Comparison of ENCODE assay signal across 8 cellular contexts in the genomic region with DNA sequence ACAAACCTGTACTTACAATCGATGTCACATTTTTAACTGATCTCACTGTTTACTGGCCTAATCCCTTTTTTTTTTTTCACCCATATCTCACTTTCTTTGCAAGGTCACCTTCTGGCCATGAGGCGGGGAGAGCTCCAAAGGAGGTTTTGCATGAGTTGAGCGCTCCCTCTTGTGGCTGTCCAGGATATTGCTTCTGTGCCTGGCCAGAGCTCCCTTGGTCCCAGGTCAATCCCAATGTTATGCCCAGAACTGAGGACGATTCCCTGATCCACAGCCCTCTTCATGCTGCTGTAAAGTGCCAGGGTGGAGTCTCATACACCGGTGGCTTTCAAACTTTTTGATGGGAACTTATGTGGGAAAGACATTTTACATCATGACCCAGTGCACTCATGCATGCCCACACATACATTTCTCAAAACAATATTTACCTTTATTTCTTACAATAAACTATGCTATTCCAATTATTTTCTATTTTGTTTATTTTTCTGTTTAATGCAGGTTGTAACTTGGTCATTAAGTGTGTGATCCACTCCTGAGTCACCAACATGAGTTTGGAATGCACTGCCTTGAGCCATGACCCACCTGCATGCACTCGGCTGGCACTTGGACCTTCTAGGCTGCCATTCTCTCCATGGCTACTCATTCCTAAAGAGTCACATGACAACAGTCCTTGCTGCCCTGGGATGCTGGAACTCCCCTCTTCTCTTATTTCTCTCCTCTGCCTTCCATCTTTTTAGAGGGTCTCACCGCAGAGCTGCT. TPM values are rescaled to one million over a fixed set of nuclear protein-coding genes. Genes with fewer than 3 reads are reported as not detected.
DNase-seq lines count a peak whose midpoint lies in the region; ATAC-seq and TF ChIP-seq lines count a peak whose summit lies in the region.

No MANE protein-coding gene starts in this region.

- no peak overlapping the region for H3K4me3 Mint-ChIP-seq in activated CD4-positive, alpha-beta T cell treated with anti-CD3 and anti-CD28 coated beads for 36 hours

- H3K4me1 Mint-ChIP-seq in activated CD4-positive, alpha-beta T cell treated with anti-CD3 and anti-CD28 coated beads for 36 hours: peaks cover 7% of the 10 kb centered on the region

- WGBS in right lobe of liver (ENCODE audit: insufficient coverage, low coverage, low lambda C conversion rate, missing lambda C conversion rate): 23% methylated on average over 5 of the region's 7 CpGs

- H3K4me1 ChIP-seq in right lobe of liver: peaks cover 0 to 6% (median 0%) of the 10 kb centered on the region in 4 donors

- no peak overlapping the region for H3K27ac Mint-ChIP-seq in activated CD4-positive, alpha-beta T cell treated with anti-CD3 and anti-CD28 coated beads for 36 hours

- POLR2A ChIA-PET in GM10248 (lab: Yijun Ruan, JAX): no interaction called here
- POLR2A ChIA-PET in activated CD4-positive, alpha-beta T cell treated with anti-CD3 and anti-CD28 coated beads for 36 hours (lab: Charles Lee): interaction anchor here (0.6 to 0.9 kb wide), 2 partner anchors 360 to 1359 kb away, joined by 4 to 5 read pairs; no protein-coding TSS in a partner anchor

- intact Hi-C loops in activated CD4-positive, alpha-beta T cell treated with anti-CD3 and anti-CD28 coated beads for 36 hours (cut with DNase I, micrococcal nuclease): loop anchor here (1.0 to 5.0 kb wide), 5 partner anchors 34 to 460 kb away; no protein-coding TSS in a partner anchor
- intact Hi-C loops in right lobe of liver (cut with DNase I): loop anchor here (5.0 to 10.0 kb wide), 3 partner anchors 63 to 355 kb away; no protein-coding TSS in a partner anchor

- ATAC-seq in HG03066 (IDR thresholded peaks at IDR 0.05; ENCODE audit: low read depth, unreplicated experiment): peak; percentile 56
- peak; percentile 63 for ATAC-seq in activated CD4-positive, alpha-beta T cell treated with anti-CD3 and anti-CD28 coated beads for 36 hours
- ATAC-seq in right lobe of liver: peak; percentile 98 to 99 (median 99)
- ATAC-seq in GM18519 (IDR thresholded peaks at IDR 0.05; ENCODE audit: low FRiP score, unreplicated experiment): no peak

- H3K27me3 Mint-ChIP-seq in activated CD4-positive, alpha-beta T cell treated with anti-CD3 and anti-CD28 coated beads for 36 hours: peaks cover 43% of the 10 kb centered on the region

- H3K27ac ChIP-seq in coronary artery (no peak overlapping the region), right lobe of liver (no peak overlapping the region)

- TF ChIP-seq POLR2A in right lobe of liver (IDR thresholded peaks at IDR 0.05): no peak

- H3K4me3 ChIP-seq in coronary artery (no peak overlapping the region), right lobe of liver (no peak overlapping the region)

- no peaks in the 10 kb centered on the region for H3K36me3 Mint-ChIP-seq in activated CD4-positive, alpha-beta T cell treated with anti-CD3 and anti-CD28 coated beads for 36 hours (ENCODE audit: low read depth)

- DNase-seq in GM10248 (ENCODE audit: extremely low spot score) (peak; percentile 67), NCI-H446 treated with DMSO at 0.1 percent for 48 hours (lab: John Stamatoyannopoulos, UW) (peak; percentile 25), coronary artery (ENCODE audit: low spot score) (no peak), right lobe of liver (peak; percentile 74 to 84 (median 76))
- DNase-seq in activated CD4-positive, alpha-beta T cell treated with anti-CD3 and anti-CD28 coated beads for 36 hours: peak; percentile 83
- peak; percentile 29 to 46 (median 31) for DNase-seq in stimulated activated CD4-positive, alpha-beta T cell treated with anti-CD3 and anti-CD28 coated beads, TNF-alpha, amount 100 ng/mL, for 4 hours (ENCODE audit: low read depth in 3 of 3)

- CTCF ChIA-PET in GM10248 (lab: Yijun Ruan, JAX): interaction anchor here (0.6 to 19.2 kb wide), 63 partner anchors 9 to 479 kb away, joined by 3 to 653 read pairs (median 6); a partner anchor contains a TSS
- CTCF ChIA-PET in activated CD4-positive, alpha-beta T cell treated with anti-CD3 and anti-CD28 coated beads for 36 hours (lab: Charles Lee): interaction anchor here (0.6 to 16.9 kb wide), 64 partner anchors 9 to 1531 kb away, joined by 3 to 349 read pairs (median 6); a partner anchor contains a TSS

- TF ChIP-seq CTCF in GM10248 (IDR thresholded peaks at IDR 0.05; ENCODE audit: control extremely low read depth, extremely low read depth, low read depth, missing control alignments) (peak; percentile 95), coronary artery (IDR thresholded peaks at IDR 0.05) (peak; percentile 84), right lobe of liver (IDR thresholded peaks at IDR 0.05) (peak; percentile 88 to 95 (median 92))

- no peaks in the 10 kb centered on the region for H3K27me3 ChIP-seq in right lobe of liver

- H3K9me3 Mint-ChIP-seq in activated CD4-positive, alpha-beta T cell treated with anti-CD3 and anti-CD28 coated beads for 36 hours (ENCODE audit: low read depth): no peaks in the 10 kb centered on the region

- no peaks in the 10 kb centered on the region for H3K9me3 ChIP-seq in right lobe of liver

- no peaks in the 10 kb centered on the region for H3K36me3 ChIP-seq in right lobe of liver

RNA-seq across cellular contexts. Expression of a gene that starts 9.6 kb away (rescaled TPM):
- not detected for total RNA-seq in activated CD4-positive, alpha-beta T cell treated with anti-CD3 and anti-CD28 coated beads for 36 hours
- total RNA-seq in right lobe of liver: not detected

RNA-seq across cellular contexts. Expression of a gene that starts 22.5 kb away (rescaled TPM):
- total RNA-seq in activated CD4-positive, alpha-beta T cell treated with anti-CD3 and anti-CD28 coated beads for 36 hours: not detected
- total RNA-seq in right lobe of liver: not detected
